Comparison of ENCODE assay signal across 15 cellular contexts in genomic region chr3:169243579-169243978, GRCh38.
"Had no signal": no experiment of that assay in that cellular context is flagged by ENCODE, and none has a peak within 500 bp of the region (broad histone marks: within the 10 kb centered on the region; RNA-seq: fewer than 3 reads in every experiment).

No MANE protein-coding gene starts in this region.

- H3K9me3 ChIP-seq: ascending aorta, colonic mucosa, gastroesophageal sphincter, prostate gland, tibial nerve had no signal

- H3K36me3 ChIP-seq: ascending aorta, colonic mucosa, gastroesophageal sphincter, prostate gland, tibial nerve had no signal

- ATAC-seq: gastroesophageal sphincter; naive thymus-derived CD4-positive, alpha-beta T cell; stimulated activated effector memory CD8-positive, alpha-beta T cell treated with anti-CD3 and anti-CD28 coated beads, Interleukin-12 subunit alpha, Interleukin-12 subunit beta, amount 100 ng/mL, for 72 hours had no signal

- H3K4me3 Mint-ChIP-seq: activated CD4-positive, alpha-beta memory T cell treated with anti-CD3 and anti-CD28 coated beads, Interleukin-2, amount 10 ng/mL, durations not matched to agents 7 days and 5 days; activated naive CD8-positive, alpha-beta T cell treated with anti-CD3 and anti-CD28 coated beads, Interleukin-2, amount 10 ng/mL, durations not matched to agents 7 days and 5 days; stimulated activated effector memory CD8-positive, alpha-beta T cell treated with anti-CD3 and anti-CD28 coated beads, Interleukin-12 subunit alpha, Interleukin-12 subunit beta, amount 100 ng/mL, for 72 hours had no signal

- H3K27ac Mint-ChIP-seq: activated CD4-positive, alpha-beta memory T cell treated with anti-CD3 and anti-CD28 coated beads, Interleukin-2, amount 10 ng/mL, durations not matched to agents 7 days and 5 days; activated naive CD8-positive, alpha-beta T cell treated with anti-CD3 and anti-CD28 coated beads, Interleukin-2, amount 10 ng/mL, durations not matched to agents 7 days and 5 days; naive thymus-derived CD4-positive, alpha-beta T cell; stimulated activated effector memory CD8-positive, alpha-beta T cell treated with anti-CD3 and anti-CD28 coated beads, Interleukin-12 subunit alpha, Interleukin-12 subunit beta, amount 100 ng/mL, for 72 hours had no signal

- H3K27ac ChIP-seq: colonic mucosa, prostate gland, tibial nerve had no signal

- H3K4me1 Mint-ChIP-seq: stimulated activated effector memory CD8-positive, alpha-beta T cell treated with anti-CD3 and anti-CD28 coated beads, Interleukin-12 subunit alpha, Interleukin-12 subunit beta, amount 100 ng/mL, for 72 hours had no signal

- H3K4me3 ChIP-seq: colonic mucosa, gastroesophageal sphincter, lung, prostate gland, tibial nerve had no signal

- DNase-seq: activated CD4-positive, alpha-beta memory T cell treated with anti-CD3 and anti-CD28 coated beads, Interleukin-2, amount 10 ng/mL, durations not matched to agents 7 days and 5 days; activated gamma-delta T cell; activated naive CD8-positive, alpha-beta T cell treated with anti-CD3 and anti-CD28 coated beads, Interleukin-2, amount 10 ng/mL, durations not matched to agents 7 days and 5 days; activated T-cell treated with anti-CD3 and anti-CD28 coated beads, Interleukin-2, amount 50 U/mL, for 48 hours; colonic mucosa; kidney glomerular epithelial cell; naive thymus-derived CD4-positive, alpha-beta T cell; nucleus accumbens; T-helper 9 cell had no signal

- H3K36me3 Mint-ChIP-seq: activated naive CD8-positive, alpha-beta T cell treated with anti-CD3 and anti-CD28 coated beads, Interleukin-2, amount 10 ng/mL, durations not matched to agents 7 days and 5 days; naive thymus-derived CD4-positive, alpha-beta T cell; stimulated activated effector memory CD8-positive, alpha-beta T cell treated with anti-CD3 and anti-CD28 coated beads, Interleukin-12 subunit alpha, Interleukin-12 subunit beta, amount 100 ng/mL, for 72 hours had no signal

- H3K9me3 Mint-ChIP-seq: activated CD4-positive, alpha-beta memory T cell treated with anti-CD3 and anti-CD28 coated beads, Interleukin-2, amount 10 ng/mL, durations not matched to agents 7 days and 5 days; activated naive CD8-positive, alpha-beta T cell treated with anti-CD3 and anti-CD28 coated beads, Interleukin-2, amount 10 ng/mL, durations not matched to agents 7 days and 5 days had no signal

- H3K4me1 ChIP-seq: colonic mucosa, prostate gland had no signal

- H3K27me3 ChIP-seq: ascending aorta, colonic mucosa, gastroesophageal sphincter, tibial nerve had no signal
